In the genomic region with DNA sequence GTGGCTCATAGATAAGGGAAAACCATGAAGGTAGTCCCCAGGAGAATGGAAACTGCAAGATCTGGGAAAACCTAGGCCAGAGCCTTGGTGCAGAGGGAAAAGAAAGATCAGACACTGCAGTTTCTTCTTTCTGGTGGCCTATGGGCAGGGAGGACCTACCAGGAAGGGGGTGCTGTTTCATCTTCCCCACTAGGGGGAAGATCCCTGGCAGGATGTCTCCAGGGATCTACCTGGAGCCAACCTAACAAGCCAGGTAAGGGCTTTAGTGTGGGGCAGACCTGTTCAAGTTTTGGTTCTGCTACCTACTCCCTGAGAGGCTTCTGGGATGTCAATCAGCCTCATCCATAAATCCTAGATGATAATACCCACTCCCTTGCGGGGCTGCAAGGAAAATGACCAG, we compare ENCODE assay signal across 16 cellular contexts. TPM values are rescaled to one million over a fixed set of nuclear protein-coding genes. Genes with fewer than 3 reads are reported as not detected.
DNase-seq lines count a peak whose midpoint lies in the region; ATAC-seq and TF ChIP-seq lines count a peak whose summit lies in the region.
"Had no signal": no experiment of that assay in that cellular context is flagged by ENCODE, and none has a peak within 500 bp of the region (broad histone marks: within the 10 kb centered on the region; RNA-seq: fewer than 3 reads in every experiment).

No MANE protein-coding gene starts in this region.

- H3F3A ChIP-seq in MM.1S (ENCODE audit: insufficient read depth, low read length) = no peaks in the 10 kb centered on the region

- H3K9me3 Mint-ChIP-seq in T-cell = no peaks in the 10 kb centered on the region
- H3K9me3 Mint-ChIP-seq: CD4-positive, alpha-beta T cell; dendritic cell treated with granulocyte-macrophage colony-stimulating factor and Interleukin-4, amounts not matched to agents 40 ng/mL and 50 ng/mL, for 4 days had no signal

- H3K27ac ChIP-seq in MM.1S (ENCODE audit: low read length) = no peak overlapping the region
- H3K27ac ChIP-seq: sigmoid colon had no signal

- H3K36me3 ChIP-seq in GM06990 (ENCODE audit: control insufficient read depth, insufficient read depth, low read length) (no peaks in the 10 kb centered on the region), MM.1S (replicated peaks; ENCODE audit: insufficient read depth, low read length) (no peaks in the 10 kb centered on the region), mucosa of descending colon (ENCODE audit: low read depth) (no peaks in the 10 kb centered on the region)
- H3K36me3 ChIP-seq: sigmoid colon had no signal

- ATAC-seq in mucosa of descending colon (peak; percentile 50), T-cell (replicated peaks in 1 of 4) (no peak)
- ATAC-seq: K562 had no signal

- H3K27me3 ChIP-seq in GM06990 (replicated peaks; ENCODE audit: control insufficient read depth, insufficient read depth, low read length) (no peaks in the 10 kb centered on the region), MM.1S (replicated peaks; ENCODE audit: insufficient read depth, low read length) (no peaks in the 10 kb centered on the region)
- H3K27me3 ChIP-seq: sigmoid colon had no signal

- CTCF ChIA-PET in T-cell (lab: Charles Lee) = no interaction called here

- H3K9ac ChIP-seq in MM.1S (ENCODE audit: low read length) = no peak overlapping the region

- H3K4me1 ChIP-seq in MM.1S (ENCODE audit: low read length) (no peaks in the 10 kb centered on the region), mucosa of descending colon (ENCODE audit: low read depth) (peaks cover under 1% of the 10 kb centered on the region)

- DNase-seq in GM06990 (ENCODE audit: extremely low read depth, insufficient read length) (no peak), MM.1S (no peak), choroid plexus epithelial cell (ENCODE audit: low read depth) (no peak), mucosa of descending colon (no peak), nucleus accumbens (lab: John Stamatoyannopoulos, UW) (no peak), RPMI8226 (no peak), T-cell (no peak)
- no peak for DNase-seq in activated CD4-positive, alpha-beta T cell treated with anti-CD3 and anti-CD28 coated beads for 48 hours
- DNase-seq: activated CD8-positive, alpha-beta memory T cell treated with anti-CD3 and anti-CD28 coated beads, Interleukin-2, amount 50 U/mL, for 48 hours; CD4-positive, alpha-beta T cell; GDM1; NCI-H1694; NCI-H82; sigmoid colon had no signal

- intact Hi-C loops in mucosa of descending colon (cut with DNase I, micrococcal nuclease) = no loop called here

- H3K9me3 ChIP-seq in MM.1S (replicated peaks; ENCODE audit: insufficient read depth, low read length) (no peaks in the 10 kb centered on the region), mucosa of descending colon (no peaks in the 10 kb centered on the region)
- H3K9me3 ChIP-seq: sigmoid colon had no signal

- H3K79me2 ChIP-seq in MM.1S (ENCODE audit: low read length) = peaks cover 6% of the 10 kb centered on the region; the same call in 1 of the 2 replicates

- TF ChIP-seq CTCF in GM06990 (IDR thresholded peaks at IDR 0.05; ENCODE audit: insufficient read depth, low read length, poor library complexity, severe bottlenecking) (peak; percentile 13), MM.1S (IDR thresholded peaks at IDR 0.05; ENCODE audit: low read length) (0 out of 2 replicates have a peak, but pooled peaks have one; percentile 4), choroid plexus epithelial cell (conservative IDR thresholded peaks at IDR 0.05; ENCODE audit: low read depth, low read length) (peak; percentile 30), mucosa of descending colon (IDR thresholded peaks at IDR 0.05) (no peak)

- no peaks in the 10 kb centered on the region for H3K9me2 ChIP-seq in MM.1S (replicated peaks; ENCODE audit: insufficient read depth, low read length)

- H3K4me3 ChIP-seq in GM06990 (replicated peaks; ENCODE audit: low read depth, low read length) = no peak overlapping the region
- no peak overlapping the region for H3K4me3 ChIP-seq in MM.1S (ENCODE audit: low read length)
- H3K4me3 ChIP-seq in choroid plexus epithelial cell (ENCODE audit: low read depth, low read length) = no peak overlapping the region
- H3K4me3 ChIP-seq in mucosa of descending colon = no peak overlapping the region
- H3K4me3 ChIP-seq: K562, sigmoid colon had no signal

- no peaks in the 10 kb centered on the region for H4K20me1 ChIP-seq in MM.1S (ENCODE audit: insufficient read depth, low read length)

- no peak overlapping the region for H3K4me3 Mint-ChIP-seq in T-cell
- H3K4me3 Mint-ChIP-seq: CD4-positive, alpha-beta T cell; dendritic cell treated with granulocyte-macrophage colony-stimulating factor and Interleukin-4, amounts not matched to agents 40 ng/mL and 50 ng/mL, for 4 days had no signal

- peaks cover 42 to 68% (median 53%) of the 10 kb centered on the region in 3 donors for H3K4me1 Mint-ChIP-seq in T-cell

- POLR2A ChIA-PET in T-cell (lab: Charles Lee) = no interaction called here

- no peak overlapping the region for H2AFZ ChIP-seq in MM.1S (ENCODE audit: low read length)

- H3K27ac Mint-ChIP-seq in T-cell = no peak overlapping the region
- H3K27ac Mint-ChIP-seq: CD4-positive, alpha-beta T cell; dendritic cell treated with granulocyte-macrophage colony-stimulating factor and Interleukin-4, amounts not matched to agents 40 ng/mL and 50 ng/mL, for 4 days had no signal

- peaks cover 27% of the 10 kb centered on the region for H3K36me3 Mint-ChIP-seq in T-cell

- no peaks in the 10 kb centered on the region for H3K27me3 Mint-ChIP-seq in T-cell
- H3K27me3 Mint-ChIP-seq: CD4-positive, alpha-beta T cell; dendritic cell treated with granulocyte-macrophage colony-stimulating factor and Interleukin-4, amounts not matched to agents 40 ng/mL and 50 ng/mL, for 4 days had no signal

- no peak overlapping the region for H3K4me2 ChIP-seq in MM.1S (ENCODE audit: low read depth, low read length)

RNA-seq across cellular contexts. Expression of a gene that starts 21.4 kb away (rescaled TPM):
- total RNA-seq in mucosa of descending colon (100 to 1,000 TPM in 1 of 3 donors, 10 to 100 TPM in 2; 67.8 to 101 (median 87.7) TPM), T-cell (10 to 100 TPM; 57.5 to 71.5 (median 61.9) TPM)

RNA-seq across cellular contexts. Expression of a gene that starts 21.9 kb away (rescaled TPM):
- total RNA-seq in mucosa of descending colon = 1 to 10 TPM; 1.0 to 3.3 (median 1.4) TPM
- under 1 TPM in 3 of 5 donors, not detected in 2; 0.32 to 0.58 (median 0.53) TPM for total RNA-seq in T-cell
